ENCODE assay signal across 15 cellular contexts in genomic region chr5:139308797-139309196, GRCh38. TPM values are rescaled to one million over a fixed set of nuclear protein-coding genes. Genes with fewer than 3 reads are reported as not detected.
A peak's percentile ranks its signal among the peaks of the same experiment; 100 is the strongest.
DNase-seq lines count a peak whose midpoint lies in the region; ATAC-seq, FAIRE-seq and TF ChIP-seq lines count a peak whose summit lies in the region.
"Had no signal": no experiment of that assay in that cellular context is flagged by ENCODE, and none has a peak within 500 bp of the region (broad histone marks: within the 10 kb centered on the region; RNA-seq: fewer than 3 reads in every experiment).

No MANE protein-coding gene starts in this region.

- CTCF ChIA-PET in CD4-positive, alpha-beta T cell (lab: Charles Lee), result no interaction called here

- intact Hi-C loops in CD4-positive, alpha-beta T cell (cut with DNase I, micrococcal nuclease), result no loop called here
- intact Hi-C loops in activated T-helper 2 cell treated with anti-CD3 and anti-CD28 coated beads, Interferon-gamma antibody, Interleukin-2, Interleukin-4, amounts not matched to agents 10 μg/mL and 5 μg/mL and 100 μg/mL, durations not matched to agents 14 hours and 24 hours and 36 hours (cut with micrococcal nuclease), result loop anchor here (2.0 kb wide), 1 partner anchor 14 kb away; no protein-coding TSS in a partner anchor
- intact Hi-C loops in natural killer cell (cut with micrococcal nuclease) (loop anchor here (2.0 kb wide), 1 partner anchor 14 kb away; no protein-coding TSS in a partner anchor), pancreas (cut with DNase I) (no loop called here)

- no peaks in the 10 kb centered on the region for H3K27me3 ChIP-seq in CD4-positive, alpha-beta T cell (ENCODE audit: control insufficient read depth, insufficient read depth, low read length)
- no peaks in the 10 kb centered on the region for H3K27me3 ChIP-seq in pancreas

- H3K4me1 ChIP-seq in pancreas, result peaks cover 22 to 76% (median 56%) of the 10 kb centered on the region in 3 donors

- DNase-seq in CD4-positive, alpha-beta T cell, result no peak
- no peak for DNase-seq in H54 (ENCODE audit: insufficient read length, low spot score)
- no peak for DNase-seq in activated T-helper 2 cell treated with anti-CD3 and anti-CD28 coated beads, Interferon-gamma antibody, Interleukin-2, Interleukin-4, amounts not matched to agents 10 μg/mL and 5 μg/mL and 100 μg/mL, durations not matched to agents 14 hours and 24 hours and 36 hours (ENCODE audit: low spot score)
- no peak for DNase-seq in natural killer cell
- no peak for DNase-seq in CD1c-positive myeloid dendritic cell (ENCODE audit: extremely low spot score)
- DNase-seq in NCI-H146 treated with DMSO at 0.1 percent for 48 hours (lab: John Stamatoyannopoulos, UW; ENCODE audit: unreplicated experiment), result no peak
- no peak for DNase-seq in pancreas
- no peak for DNase-seq in stimulated activated CD4-positive, alpha-beta T cell treated with anti-CD3 and anti-CD28 coated beads, Interleukin-12 subunit alpha, Interleukin-12 subunit beta, amount 100 ng/mL, for 4 hours
- DNase-seq: aorta; MV-4-11; NCI-H2081 treated with DMSO at 0.1 percent for 48 hours; retina; RPMI8226; stimulated activated CD4-positive, alpha-beta T cell treated with anti-CD3 and anti-CD28 coated beads, Interleukin-2, amount 100 ng/mL, for 24 hours; T-helper 9 cell had no signal

- ATAC-seq in CD4-positive, alpha-beta T cell (ENCODE audit: poor library complexity), result no peak
- ATAC-seq in natural killer cell (no peak), pancreas (no peak)

- peak overlapping the region; percentile 45 for H3K27ac Mint-ChIP-seq in CD4-positive, alpha-beta T cell
- H3K27ac Mint-ChIP-seq in activated T-helper 2 cell treated with anti-CD3 and anti-CD28 coated beads, Interferon-gamma antibody, Interleukin-2, Interleukin-4, amounts not matched to agents 10 μg/mL and 5 μg/mL and 100 μg/mL, durations not matched to agents 14 hours and 24 hours and 36 hours, result peak overlapping the region; percentile 48
- H3K27ac Mint-ChIP-seq in natural killer cell, result peak overlapping the region; percentile 16 to 34

- H3K27me3 Mint-ChIP-seq in CD4-positive, alpha-beta T cell, result no peaks in the 10 kb centered on the region
- H3K27me3 Mint-ChIP-seq in activated T-helper 2 cell treated with anti-CD3 and anti-CD28 coated beads, Interferon-gamma antibody, Interleukin-2, Interleukin-4, amounts not matched to agents 10 μg/mL and 5 μg/mL and 100 μg/mL, durations not matched to agents 14 hours and 24 hours and 36 hours (ENCODE audit: low read depth), result no peaks in the 10 kb centered on the region
- H3K27me3 Mint-ChIP-seq in natural killer cell (ENCODE audit: low read depth in 2 of 2), result no peaks in the 10 kb centered on the region

- no peaks in the 10 kb centered on the region for H3K9me3 ChIP-seq in CD4-positive, alpha-beta T cell (ENCODE audit: control insufficient read depth, low read length)
- H3K9me3 ChIP-seq in pancreas, result no peaks in the 10 kb centered on the region

- no peak for TF ChIP-seq CTCF in CD4-positive, alpha-beta T cell (IDR thresholded peaks at IDR 0.05)
- TF ChIP-seq CTCF in natural killer cell (IDR thresholded peaks at IDR 0.05) (no peak), pancreas (IDR thresholded peaks at IDR 0.05) (no peak)

- no peak overlapping the region for H3K4me3 ChIP-seq in pancreas

- POLR2A ChIA-PET in CD4-positive, alpha-beta T cell (lab: Charles Lee), result interaction anchor here (0.7 to 5.2 kb wide), 3 partner anchors 9 to 33 kb away, joined by 3 to 36 read pairs (median 4); partner anchors contain the start of genes MATR3 and PAIP2

- FAIRE-seq in H54 (lab: Jason Lieb, UNC) (peak; percentile 52), pancreas (lab: Jason Lieb, UNC) (no peak)

- H3K36me3 ChIP-seq in pancreas, result no peaks in the 10 kb centered on the region

- H3K36me3 Mint-ChIP-seq in CD4-positive, alpha-beta T cell (ENCODE audit: low read depth), result peaks cover 36% of the 10 kb centered on the region
- H3K36me3 Mint-ChIP-seq in activated T-helper 2 cell treated with anti-CD3 and anti-CD28 coated beads, Interferon-gamma antibody, Interleukin-2, Interleukin-4, amounts not matched to agents 10 μg/mL and 5 μg/mL and 100 μg/mL, durations not matched to agents 14 hours and 24 hours and 36 hours (ENCODE audit: low read depth), result peaks cover 30% of the 10 kb centered on the region
- no peaks in the 10 kb centered on the region for H3K36me3 Mint-ChIP-seq in natural killer cell

- H3K27ac ChIP-seq in CD4-positive, alpha-beta T cell (ENCODE audit: low read depth, low read length), result no peak overlapping the region
- no peak overlapping the region for H3K27ac ChIP-seq in pancreas

- no peak for TF ChIP-seq POLR2A in H54 (IDR thresholded peaks at IDR 0.05; ENCODE audit: low read depth, low read length)

- peaks cover 88% of the 10 kb centered on the region for H3K4me1 Mint-ChIP-seq in CD4-positive, alpha-beta T cell (ENCODE audit: low read depth)
- H3K4me1 Mint-ChIP-seq in activated T-helper 2 cell treated with anti-CD3 and anti-CD28 coated beads, Interferon-gamma antibody, Interleukin-2, Interleukin-4, amounts not matched to agents 10 μg/mL and 5 μg/mL and 100 μg/mL, durations not matched to agents 14 hours and 24 hours and 36 hours (ENCODE audit: low read depth), result peaks cover 57% of the 10 kb centered on the region
- peaks cover 72 to 76% of the 10 kb centered on the region in 2 donors for H3K4me1 Mint-ChIP-seq in natural killer cell

- H3K9me3 Mint-ChIP-seq in CD4-positive, alpha-beta T cell, result no peaks in the 10 kb centered on the region
- no peaks in the 10 kb centered on the region for H3K9me3 Mint-ChIP-seq in activated T-helper 2 cell treated with anti-CD3 and anti-CD28 coated beads, Interferon-gamma antibody, Interleukin-2, Interleukin-4, amounts not matched to agents 10 μg/mL and 5 μg/mL and 100 μg/mL, durations not matched to agents 14 hours and 24 hours and 36 hours
- no peaks in the 10 kb centered on the region for H3K9me3 Mint-ChIP-seq in natural killer cell

- peak overlapping the region; percentile 70 for H3K4me3 Mint-ChIP-seq in CD4-positive, alpha-beta T cell
- H3K4me3 Mint-ChIP-seq in activated T-helper 2 cell treated with anti-CD3 and anti-CD28 coated beads, Interferon-gamma antibody, Interleukin-2, Interleukin-4, amounts not matched to agents 10 μg/mL and 5 μg/mL and 100 μg/mL, durations not matched to agents 14 hours and 24 hours and 36 hours (ENCODE audit: low read depth), result no peak overlapping the region
- peak overlapping the region; percentile 11 for H3K4me3 Mint-ChIP-seq in natural killer cell

RNA-seq across cellular contexts. Expression of gene MATR3, which starts 15.3 kb away (rescaled TPM):
- total RNA-seq in CD4-positive, alpha-beta T cell, result 100 to 1,000 TPM; 376 to 401 TPM
- total RNA-seq in activated T-helper 2 cell treated with anti-CD3 and anti-CD28 coated beads, Interferon-gamma antibody, Interleukin-2, Interleukin-4, amounts not matched to agents 10 μg/mL and 5 μg/mL and 100 μg/mL, durations not matched to agents 14 hours and 24 hours and 36 hours, result 259 TPM in 2 replicates
- 100 to 1,000 TPM; 290 to 324 (median 297) TPM for total RNA-seq in natural killer cell
- total RNA-seq in pancreas, result 100 to 1,000 TPM in 1 of 6 donors, 10 to 100 TPM in 5; 52.5 to 101 (median 77.6) TPM
- polyA plus RNA-seq in pancreas, result 100 to 1,000 TPM in 1 of 2 donors, 10 to 100 TPM in 1; 47.0 to 104 TPM

RNA-seq across cellular contexts. Expression of gene PAIP2, which starts 32.9 kb away (rescaled TPM):
- total RNA-seq in CD4-positive, alpha-beta T cell, result 100 to 1,000 TPM; 151 to 156 TPM
- 98.2 and 107 TPM in 2 replicates for total RNA-seq in activated T-helper 2 cell treated with anti-CD3 and anti-CD28 coated beads, Interferon-gamma antibody, Interleukin-2, Interleukin-4, amounts not matched to agents 10 μg/mL and 5 μg/mL and 100 μg/mL, durations not matched to agents 14 hours and 24 hours and 36 hours
- total RNA-seq in natural killer cell (100 to 1,000 TPM; 105 to 126 (median 110) TPM), pancreas (10 to 100 TPM; 18.2 to 33.7 (median 27.3) TPM)
- 10 to 100 TPM; 23.8 to 57.4 TPM for polyA plus RNA-seq in pancreas

Comparison
In these comparisons a context has a peak if more than half of its experiments do, and no peak if none do; other contexts are left out.
1. intact Hi-C loops: an anchor here in activated T-helper 2 cell treated with anti-CD3 and anti-CD28 coated beads, Interferon-gamma antibody, Interleukin-2, Interleukin-4, amounts not matched to agents 10 μg/mL and 5 μg/mL and 100 μg/mL, durations not matched to agents 14 hours and 24 hours and 36 hours (2.0 kb wide) and natural killer cell (2.0 kb wide); none called in CD4-positive, alpha-beta T cell and pancreas.